7 cellular contexts compared by ENCODE assay signal in genomic region chr10:43689955-43690771, GRCh38. TPM values are rescaled to one million over a fixed set of nuclear protein-coding genes. Genes with fewer than 3 reads are reported as not detected.
DNase-seq lines count a peak whose midpoint lies in the region; ATAC-seq and TF ChIP-seq lines count a peak whose summit lies in the region.

No MANE protein-coding gene starts in this region.

- H3K27me3 Mint-ChIP-seq in chondrocyte (ENCODE audit: low read depth) = peaks cover 4% of the 10 kb centered on the region

- H3K36me3 Mint-ChIP-seq in chondrocyte (ENCODE audit: low read depth) = no peaks in the 10 kb centered on the region

- TF ChIP-seq CTCF in chondrocyte (IDR thresholded peaks at IDR 0.05) = peak; percentile 95

- no peaks in the 10 kb centered on the region for H3K9me3 Mint-ChIP-seq in chondrocyte (ENCODE audit: low read depth)

- peak; percentile 19 for DNase-seq in NCI-H1105 (lab: John Stamatoyannopoulos, UW)
- DNase-seq in activated CD4-positive, alpha-beta T cell treated with anti-CD3 and anti-CD28 coated beads for 4 hours = peak; percentile 75 to 77
- DNase-seq in chondrocyte (ENCODE audit: low spot score) = no peak
- peak; percentile 77 for DNase-seq in kidney tubule cell (ENCODE audit: low spot score)
- DNase-seq in stimulated activated CD4-positive, alpha-beta T cell treated with anti-CD3 and anti-CD28 coated beads, Interleukin-15, amount 100 ng/mL, for 48 hours (ENCODE audit: low read depth in 2 of 2) = peak; percentile 56 to 76

- H3K4me1 Mint-ChIP-seq in chondrocyte (ENCODE audit: low read depth) = peaks cover 33% of the 10 kb centered on the region

- H3K4me3 Mint-ChIP-seq in chondrocyte (ENCODE audit: unreplicated experiment) = peak overlapping the region; percentile 90

- peak; percentile 84 for ATAC-seq in GM18499 (IDR thresholded peaks at IDR 0.05; ENCODE audit: insufficient read depth, unreplicated experiment)
- peak; percentile 96 for ATAC-seq in HG02763 (IDR thresholded peaks at IDR 0.05; ENCODE audit: unreplicated experiment)

- H3K27ac Mint-ChIP-seq in chondrocyte (ENCODE audit: unreplicated experiment) = peak overlapping the region; percentile 68

RNA-seq across cellular contexts. Expression of gene ZNF32, which starts 41.5 kb away (rescaled TPM):
- 35.4 to 41.1 TPM (median 40.3 TPM) in 3 replicates for total RNA-seq in chondrocyte
